ENCODE assay signal across 11 cellular contexts in the genomic region with DNA sequence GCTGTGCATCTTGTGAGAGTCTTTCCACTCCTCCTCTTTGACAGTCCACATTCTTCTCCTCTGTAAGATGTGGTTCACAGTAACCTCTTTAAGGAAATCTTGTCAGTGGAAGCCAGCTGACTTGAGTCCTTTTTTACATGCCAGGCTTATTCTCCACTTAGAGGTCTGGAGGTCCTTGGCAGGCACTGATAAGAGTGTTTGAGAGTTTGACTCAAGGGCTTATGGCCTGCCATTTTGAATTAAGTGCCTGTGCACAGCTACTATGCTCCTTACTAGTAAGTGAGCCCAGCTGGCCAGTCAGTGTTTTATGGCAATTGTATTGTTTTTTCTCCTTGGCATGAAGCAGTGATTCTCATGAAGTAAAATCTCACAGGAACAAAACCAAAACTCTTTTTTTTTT.
"Had no signal": no experiment of that assay in that cellular context is flagged by ENCODE, and none has a peak within 500 bp of the region (broad histone marks: within the 10 kb centered on the region; RNA-seq: fewer than 3 reads in every experiment).

No MANE protein-coding gene starts in this region.

- ATAC-seq: sciatic nerve had no signal

- H3K27ac Mint-ChIP-seq: activated CD4-positive, alpha-beta T cell treated with anti-CD3 and anti-CD28 coated beads, Interleukin-2, amount 10 ng/mL, durations not matched to agents 7 days and 5 days; activated naive CD8-positive, alpha-beta T cell treated with anti-CD3 and anti-CD28 coated beads for 36 hours; stimulated activated naive CD8-positive, alpha-beta T cell treated with anti-CD3 and anti-CD28 coated beads, Interleukin-15, Interleukin-2, amounts not matched to agents 100 ng/mL and 50 ng/mL, for 24 hours had no signal

- H3K9me3 ChIP-seq: SJSA1, suprapubic skin had no signal

- H3K4me3 Mint-ChIP-seq: activated CD4-positive, alpha-beta T cell treated with anti-CD3 and anti-CD28 coated beads, Interleukin-2, amount 10 ng/mL, durations not matched to agents 7 days and 5 days; activated naive CD8-positive, alpha-beta T cell treated with anti-CD3 and anti-CD28 coated beads for 36 hours; stimulated activated naive CD8-positive, alpha-beta T cell treated with anti-CD3 and anti-CD28 coated beads, Interleukin-15, Interleukin-2, amounts not matched to agents 100 ng/mL and 50 ng/mL, for 24 hours had no signal

- H3K27me3 Mint-ChIP-seq: activated CD4-positive, alpha-beta T cell treated with anti-CD3 and anti-CD28 coated beads, Interleukin-2, amount 10 ng/mL, durations not matched to agents 7 days and 5 days; activated naive CD8-positive, alpha-beta T cell treated with anti-CD3 and anti-CD28 coated beads for 36 hours; stimulated activated naive CD8-positive, alpha-beta T cell treated with anti-CD3 and anti-CD28 coated beads, Interleukin-15, Interleukin-2, amounts not matched to agents 100 ng/mL and 50 ng/mL, for 24 hours had no signal

- H3K27ac ChIP-seq: hepatocyte, SJSA1, suprapubic skin had no signal

- H3K4me3 ChIP-seq: hepatocyte, SJSA1, suprapubic skin had no signal

- H3K9me3 Mint-ChIP-seq: activated CD4-positive, alpha-beta T cell treated with anti-CD3 and anti-CD28 coated beads, Interleukin-2, amount 10 ng/mL, durations not matched to agents 7 days and 5 days; activated naive CD8-positive, alpha-beta T cell treated with anti-CD3 and anti-CD28 coated beads for 36 hours; stimulated activated naive CD8-positive, alpha-beta T cell treated with anti-CD3 and anti-CD28 coated beads, Interleukin-15, Interleukin-2, amounts not matched to agents 100 ng/mL and 50 ng/mL, for 24 hours had no signal

- DNase-seq: activated CD4-positive, alpha-beta T cell treated with anti-CD3 and anti-CD28 coated beads, Interleukin-2, amount 10 ng/mL, durations not matched to agents 7 days and 5 days; activated naive CD8-positive, alpha-beta T cell treated with anti-CD3 and anti-CD28 coated beads for 36 hours; anterior cingulate cortex; kidney; midbrain; trophoblast cell had no signal

- H3K27me3 ChIP-seq: hepatocyte, SJSA1, suprapubic skin had no signal
